ENCODE assay signal across 7 cellular contexts in genomic region chr3:195546130-195546560, GRCh38. TPM values are rescaled to one million over a fixed set of nuclear protein-coding genes. Genes with fewer than 3 reads are reported as not detected.
DNase-seq lines count a peak whose midpoint lies in the region; ATAC-seq and TF ChIP-seq lines count a peak whose summit lies in the region.

No MANE protein-coding gene starts in this region.

- no peak for TF ChIP-seq CTCF in foreskin fibroblast (IDR thresholded peaks at IDR 0.05; ENCODE audit: low read depth, low read length)
- TF ChIP-seq CTCF in stomach (IDR thresholded peaks at IDR 0.05): no peak

- TF ChIP-seq POLR2A in stomach (IDR thresholded peaks at IDR 0.05): no peak

- no peaks in the 10 kb centered on the region for H3K9me3 ChIP-seq in stomach

- ATAC-seq in HG03097 (IDR thresholded peaks at IDR 0.05; ENCODE audit: low FRiP score, unreplicated experiment) (no peak), GM18519 (IDR thresholded peaks at IDR 0.05; ENCODE audit: low FRiP score, unreplicated experiment) (no peak)

- no peak for TF ChIP-seq EP300 in stomach (IDR thresholded peaks at IDR 0.05)

- no peaks in the 10 kb centered on the region for H3K27me3 ChIP-seq in stomach

- peaks cover 15 to 57% (median 35%) of the 10 kb centered on the region in 4 donors for H3K4me1 ChIP-seq in stomach

- peak overlapping the region in 4 of 5 donors; percentile 34 to 79 (median 54) for H3K27ac ChIP-seq in stomach

- H3K4me3 ChIP-seq in foreskin fibroblast (ENCODE audit: low read depth in 1 of 2, low read length in 2 of 2) (no peak overlapping the region), stomach (no peak overlapping the region)

- 29 to 68% (median 52%) methylated on average over 4 of the region's 4 CpGs for WGBS in stomach, 5 donors

- H3K36me3 ChIP-seq in stomach: no peaks in the 10 kb centered on the region

- DNase-seq in HK-2 (ENCODE audit: unreplicated experiment) (peak; percentile 54), foreskin fibroblast (peak; percentile 86 to 93), stomach (peak; percentile 43), superior temporal gyrus (ENCODE audit: extremely low spot score) (no peak)
- DNase-seq in activated CD4-positive, alpha-beta T cell treated with anti-CD3 and anti-CD28 coated beads, Interleukin-2, amount 50 U/mL, for 48 hours: peak; percentile 42 to 47

- intact Hi-C loops in stomach (cut with DNase I; ENCODE audit: low total_unique reads): no loop called here

RNA-seq across cellular contexts. Expression of gene PPP1R2, which starts 3.0 kb away (rescaled TPM):
- 100 to 1,000 TPM in 1 of 5 donors, 10 to 100 TPM in 4; 29.2 to 102 (median 62.0) TPM for total RNA-seq in stomach
- polyA plus RNA-seq in stomach: 10 to 100 TPM; 21.4 to 25.1 (median 21.7) TPM

RNA-seq across cellular contexts. Expression of gene APOD, which starts 37.6 kb away (rescaled TPM):
- total RNA-seq in stomach: 100 to 1,000 TPM in 4 of 5 donors, 10 to 100 TPM in 1; 33.0 to 941 (median 223) TPM
- 100 to 1,000 TPM in 2 of 3 donors, 10 to 100 TPM in 1; 76.9 to 258 (median 109) TPM for polyA plus RNA-seq in stomach
